In genomic region chr16:70466812-70467090, GRCh38 we compare ENCODE assay signal across 16 cellular contexts. TPM values are rescaled to one million over a fixed set of nuclear protein-coding genes. Genes with fewer than 3 reads are reported as not detected.
DNase-seq lines count a peak whose midpoint lies in the region; ATAC-seq, FAIRE-seq and TF ChIP-seq lines count a peak whose summit lies in the region.
"Had no signal": no experiment of that assay in that cellular context is flagged by ENCODE, and none has a peak within 500 bp of the region (broad histone marks: within the 10 kb centered on the region; RNA-seq: fewer than 3 reads in every experiment).

No MANE protein-coding gene starts in this region.

- H3K27me3 ChIP-seq in HepG2 (ENCODE audit: control insufficient read depth in 1 of 2, insufficient read depth in 2 of 2, low read length in 2 of 2), result no peaks in the 10 kb centered on the region
- no peaks in the 10 kb centered on the region for H3K27me3 ChIP-seq in right lobe of liver

- H3K9me3 Mint-ChIP-seq in stimulated activated effector memory CD8-positive, alpha-beta T cell treated with anti-CD3 and anti-CD28 coated beads, Interleukin-12 subunit alpha, Interleukin-12 subunit beta, amount 100 ng/mL, for 72 hours, result no peaks in the 10 kb centered on the region
- H3K9me3 Mint-ChIP-seq in Calu3 (ENCODE audit: low read depth, unreplicated experiment), result no peaks in the 10 kb centered on the region
- H3K9me3 Mint-ChIP-seq: CD4-positive, alpha-beta T cell; GM23338; H9 had no signal

- no peaks in the 10 kb centered on the region for H3K4me1 Mint-ChIP-seq in stimulated activated effector memory CD8-positive, alpha-beta T cell treated with anti-CD3 and anti-CD28 coated beads, Interleukin-12 subunit alpha, Interleukin-12 subunit beta, amount 100 ng/mL, for 72 hours
- no peaks in the 10 kb centered on the region for H3K4me1 Mint-ChIP-seq in Calu3 (ENCODE audit: low read depth, unreplicated experiment)
- H3K4me1 Mint-ChIP-seq: B cell had no signal

- H3K27me3 Mint-ChIP-seq in Calu3 (ENCODE audit: unreplicated experiment), result no peaks in the 10 kb centered on the region
- H3K27me3 Mint-ChIP-seq: B cell; CD4-positive, alpha-beta T cell had no signal

- no peak overlapping the region for H3K4me3 Mint-ChIP-seq in stimulated activated effector memory CD8-positive, alpha-beta T cell treated with anti-CD3 and anti-CD28 coated beads, Interleukin-12 subunit alpha, Interleukin-12 subunit beta, amount 100 ng/mL, for 72 hours
- no peak overlapping the region for H3K4me3 Mint-ChIP-seq in Calu3 (ENCODE audit: low read depth, unreplicated experiment)
- H3K4me3 Mint-ChIP-seq: B cell; CD4-positive, alpha-beta T cell; GM23338 had no signal

- H3K27ac ChIP-seq in HepG2 (ENCODE audit: extremely low read length, insufficient read depth, low read length), result no peak overlapping the region
- H3K27ac ChIP-seq in right lobe of liver, result no peak overlapping the region

- no peak for TF ChIP-seq RAD21 in HepG2 (CRISPR knock-in tag; IDR thresholded peaks at IDR 0.05)

- H3K36me3 Mint-ChIP-seq in stimulated activated effector memory CD8-positive, alpha-beta T cell treated with anti-CD3 and anti-CD28 coated beads, Interleukin-12 subunit alpha, Interleukin-12 subunit beta, amount 100 ng/mL, for 72 hours, result peaks cover 6% of the 10 kb centered on the region
- H3K36me3 Mint-ChIP-seq in Calu3 (ENCODE audit: insufficient read depth, unreplicated experiment), result peaks cover 5% of the 10 kb centered on the region

- TF ChIP-seq CTCF in HepG2 (CRISPR knock-in tag; IDR thresholded peaks at IDR 0.05) (no peak), right lobe of liver (IDR thresholded peaks at IDR 0.05) (no peak), Calu3 (IDR thresholded peaks at IDR 0.05; ENCODE audit: unreplicated experiment) (no peak)

- H4K20me1 ChIP-seq in HepG2 (ENCODE audit: insufficient read depth, low read length), result no peaks in the 10 kb centered on the region

- H2AFZ ChIP-seq in HepG2 (ENCODE audit: low read length), result no peak overlapping the region
- H2AFZ ChIP-seq: GM23338 had no signal

- ATAC-seq in HepG2 (no peak), right lobe of liver (no peak)
- peak; percentile 6 for ATAC-seq in stimulated activated effector memory CD8-positive, alpha-beta T cell treated with anti-CD3 and anti-CD28 coated beads, Interleukin-12 subunit alpha, Interleukin-12 subunit beta, amount 100 ng/mL, for 72 hours

- H3K4me2 ChIP-seq in HepG2 (ENCODE audit: low read depth, low read length), result no peak overlapping the region
- H3K4me2 ChIP-seq: GM23338 had no signal

- BruUV-seq in HepG2 (replicated peaks; lab: Mats Ljungman, UMichigan) (no TSS peak), Calu3 (replicated peaks; lab: Mats Ljungman, UMichigan) (no TSS peak)

- CTCF ChIA-PET in HepG2 (lab: Yijun Ruan, JAX; ENCODE audit: low intra/inter-chr PET ratio, low total read pairs) (interaction anchor here (2.6 kb wide), 1 partner anchor 71 kb away, joined by 11 read pairs; no protein-coding TSS in a partner anchor), Calu3 (lab: Charles Lee) (no interaction called here)

- POLR2A ChIA-PET in HepG2 (lab: Yijun Ruan, JAX), result interaction anchor here (0.6 to 2.2 kb wide), 5 partner anchors 12 to 85 kb away, joined by 3 to 6 read pairs (median 4); partner anchors contain the start of gene FCSK

- H3K27ac Mint-ChIP-seq in stimulated activated effector memory CD8-positive, alpha-beta T cell treated with anti-CD3 and anti-CD28 coated beads, Interleukin-12 subunit alpha, Interleukin-12 subunit beta, amount 100 ng/mL, for 72 hours, result no peak overlapping the region
- H3K27ac Mint-ChIP-seq in Calu3 (ENCODE audit: unreplicated experiment), result no peak overlapping the region
- H3K27ac Mint-ChIP-seq: B cell; CD4-positive, alpha-beta T cell; GM23338 had no signal

- FAIRE-seq in HepG2 (lab: Jason Lieb, UNC), result no peak
- FAIRE-seq: GM12892 had no signal

- peaks cover 3 to 5% of the 10 kb centered on the region in 2 experiments; a peak in 3 of 5 replicates for H3K36me3 ChIP-seq in HepG2 (replicated peaks in 1 of 2; ENCODE audit: control insufficient read depth in 1 of 2, insufficient read depth in 2 of 2, low read length in 2 of 2)
- peaks cover 0 to 14% (median 7%) of the 10 kb centered on the region in 4 donors for H3K36me3 ChIP-seq in right lobe of liver

- no peak for TF ChIP-seq EP300 in HepG2 (IDR thresholded peaks at IDR 0.05; ENCODE audit: low read depth in 2 of 2, low read length in 2 of 2)
- no peak for TF ChIP-seq EP300 in HepG2 (CRISPR knock-in tag; IDR thresholded peaks at IDR 0.05; ENCODE audit: borderline replicate concordance)

- no peak for DNase-seq in HepG2 (ENCODE audit: low spot score)
- DNase-seq in right lobe of liver, result no peak
- peak; percentile 33 for DNase-seq in left kidney (ENCODE audit: low read depth, low spot score)
- DNase-seq in stimulated activated effector memory CD8-positive, alpha-beta T cell treated with anti-CD3 and anti-CD28 coated beads, Interleukin-12 subunit alpha, Interleukin-12 subunit beta, amount 100 ng/mL, for 72 hours (ENCODE audit: low spot score in 2 of 2), result no peak
- no peak for DNase-seq in Calu3
- DNase-seq in dedifferentiated amniotic fluid mesenchymal stem cell (ENCODE audit: extremely low spot score), result no peak
- DNase-seq: 8988T; C1 segment of cervical spinal cord; CD4-positive, alpha-beta T cell; DND-41; GDM1; H9; KBM-7 had no signal

- H3K9ac ChIP-seq in HepG2 (ENCODE audit: insufficient read depth, low read depth, low read length), result no peak overlapping the region; the same call in 1 of the 2 replicates

- TF ChIP-seq POLR2A in HepG2 (IDR thresholded peaks at IDR 0.05; ENCODE audit: insufficient read depth in 1 of 2, low read depth in 2 of 2, low read length in 2 of 2) (no peak), right lobe of liver (IDR thresholded peaks at IDR 0.05) (no peak)

- H3K4me1 ChIP-seq in HepG2 (ENCODE audit: insufficient read depth, low read length) (peaks cover 5% of the 10 kb centered on the region; the same call in 1 of the 2 replicates), right lobe of liver (no peaks in the 10 kb centered on the region)

- H3K79me2 ChIP-seq in HepG2 (ENCODE audit: insufficient read depth, low read length), result no peaks in the 10 kb centered on the region

- no peaks in the 10 kb centered on the region for H3K9me3 ChIP-seq in HepG2 (ENCODE audit: low read length)
- no peaks in the 10 kb centered on the region for H3K9me3 ChIP-seq in right lobe of liver

- no peak overlapping the region for H3K4me3 ChIP-seq in HepG2 (replicated peaks in 1 of 3; ENCODE audit: insufficient read depth in 1 of 3, low read depth in 2 of 3, low read length in 3 of 3)
- H3K4me3 ChIP-seq in right lobe of liver, result no peak overlapping the region
- H3K4me3 ChIP-seq: GM23338 had no signal

- 97% methylated on average over 6 of the region's 7 CpGs for WGBS in HepG2 (ENCODE audit: low lambda C conversion rate)
- no CpG with 5 or more reads among the region's 7 CpGs for WGBS in right lobe of liver (ENCODE audit: insufficient coverage, low coverage, low lambda C conversion rate, missing lambda C conversion rate)

- in situ Hi-C loops in HepG2 (cut with HindIII; ENCODE audit: extremely low pct_ligation_motif_present, low pct_unique_long_range_greater_than_20kb), result loop anchor here (5.0 kb wide), 1 partner anchor 69 kb away; no protein-coding TSS in a partner anchor

- intact Hi-C loops in HepG2 (cut with micrococcal nuclease; ENCODE audit: unreplicated experiment) (no loop called here), right lobe of liver (cut with DNase I) (loop anchor here in 1 of 2 donors (5.0 kb wide), 1 partner anchor 74 kb away; no protein-coding TSS in a partner anchor), Calu3 (cut with micrococcal nuclease; ENCODE audit: unreplicated experiment) (no loop called here)

RNA-seq across cellular contexts. Expression of gene FCSK, which starts 12.4 kb away (rescaled TPM):
- total RNA-seq in HepG2 (2016; rRNA removed; fragmentation: Illumina TruSeq; extraction: Trizol), result 4.9 and 9.1 TPM in 2 replicates
- total RNA-seq in HepG2 (2016; cell fraction: cytosol; rRNA removed; fragmentation: Illumina TruSeq; extraction: Trizol; ENCODE audit: low read depth), result 4.4 and 5.2 TPM in 2 replicates
- 4.2 and 8.4 TPM in 2 replicates for total RNA-seq in HepG2 (2016; cell fraction: insoluble cytoplasmic fraction; rRNA removed; fragmentation: Illumina TruSeq; extraction: Trizol)
- 2.6 and 3.0 TPM in 2 replicates for total RNA-seq in HepG2 (2016; cell fraction: membrane; rRNA removed; fragmentation: Illumina TruSeq; extraction: Trizol)
- total RNA-seq in HepG2 (2016; cell fraction: nucleus; rRNA removed; fragmentation: Illumina TruSeq; extraction: Trizol), result 12.1 and 12.8 TPM in 2 replicates
- 15.0 and 19.2 TPM in 2 replicates for polyA plus RNA-seq in HepG2 (2011; rRNA removed)
- 6.7 and 8.3 TPM in 2 replicates for polyA plus RNA-seq in HepG2 (2011; cell fraction: cytosol; rRNA removed)
- 81.8 and 104 TPM in 2 replicates for polyA plus RNA-seq in HepG2 (2011; cell fraction: nucleus; rRNA removed)
- polyA plus RNA-seq in HepG2 (2012), result 6.2 and 6.4 TPM in 2 replicates
- polyA plus RNA-seq in HepG2 (2016; cell fraction: cytosol; fragmentation: Illumina TruSeq; extraction: Trizol; ENCODE audit: low read depth), result 0.53 and 0.70 TPM in 2 replicates
- 3.5 and 3.9 TPM in 2 replicates for polyA plus RNA-seq in HepG2 (2016; cell fraction: insoluble cytoplasmic fraction; fragmentation: Illumina TruSeq; extraction: Trizol; ENCODE audit: low read depth)
- polyA plus RNA-seq in HepG2 (2016; cell fraction: membrane; fragmentation: Illumina TruSeq; extraction: Trizol; ENCODE audit: low read depth), result 1.2 and 1.3 TPM in 2 replicates
- polyA plus RNA-seq in HepG2 (2016; cell fraction: nucleus; fragmentation: Illumina TruSeq; extraction: Trizol; ENCODE audit: insufficient read depth, low read depth), result 28.7 and 33.1 TPM in 2 replicates
- polyA minus RNA-seq in HepG2 (2011; rRNA and poly(A)+ RNA removed; ENCODE audit: low replicate concordance), result 24.8 and 29.5 TPM in 2 replicates
- polyA minus RNA-seq in HepG2 (2011; cell fraction: cytosol; rRNA and poly(A)+ RNA removed), result 4.3 and 5.3 TPM in 2 replicates
- 15.6 and 19.0 TPM in 2 replicates for polyA minus RNA-seq in HepG2 (2011; cell fraction: nucleus; rRNA and poly(A)+ RNA removed)
- total RNA-seq in right lobe of liver, result 10 to 100 TPM; 10.9 to 16.7 (median 13.4) TPM
- 27.6 and 29.1 TPM in 2 replicates for total RNA-seq in Calu3 (2022)

RNA-seq across cellular contexts. Expression of gene ST3GAL2, which starts 27.9 kb away (rescaled TPM):
- total RNA-seq in HepG2 (2016; rRNA removed; fragmentation: Illumina TruSeq; extraction: Trizol), result 17.8 and 24.9 TPM in 2 replicates
- 3.6 TPM in 2 replicates for total RNA-seq in HepG2 (2016; cell fraction: cytosol; rRNA removed; fragmentation: Illumina TruSeq; extraction: Trizol; ENCODE audit: low read depth)
- 15.8 and 25.9 TPM in 2 replicates for total RNA-seq in HepG2 (2016; cell fraction: insoluble cytoplasmic fraction; rRNA removed; fragmentation: Illumina TruSeq; extraction: Trizol)
- total RNA-seq in HepG2 (2016; cell fraction: membrane; rRNA removed; fragmentation: Illumina TruSeq; extraction: Trizol), result 14.6 and 18.9 TPM in 2 replicates
- total RNA-seq in HepG2 (2016; cell fraction: nucleus; rRNA removed; fragmentation: Illumina TruSeq; extraction: Trizol), result 15.0 and 18.9 TPM in 2 replicates
- 16.3 and 17.0 TPM in 2 replicates for polyA plus RNA-seq in HepG2 (2011; rRNA removed)
- polyA plus RNA-seq in HepG2 (2011; cell fraction: cytosol; rRNA removed), result 10.9 and 15.5 TPM in 2 replicates
- polyA plus RNA-seq in HepG2 (2011; cell fraction: nucleus; rRNA removed), result 14.6 and 16.7 TPM in 2 replicates
- 13.3 and 16.9 TPM in 2 replicates for polyA plus RNA-seq in HepG2 (2012)
- 2.3 and 2.9 TPM in 2 replicates for polyA plus RNA-seq in HepG2 (2016; cell fraction: cytosol; fragmentation: Illumina TruSeq; extraction: Trizol; ENCODE audit: low read depth)
- 20.4 and 21.6 TPM in 2 replicates for polyA plus RNA-seq in HepG2 (2016; cell fraction: insoluble cytoplasmic fraction; fragmentation: Illumina TruSeq; extraction: Trizol; ENCODE audit: low read depth)
- polyA plus RNA-seq in HepG2 (2016; cell fraction: membrane; fragmentation: Illumina TruSeq; extraction: Trizol; ENCODE audit: low read depth), result 11.6 and 11.9 TPM in 2 replicates
- 22.8 and 26.4 TPM in 2 replicates for polyA plus RNA-seq in HepG2 (2016; cell fraction: nucleus; fragmentation: Illumina TruSeq; extraction: Trizol; ENCODE audit: insufficient read depth, low read depth)
- 49.4 and 94.6 TPM in 2 replicates for polyA minus RNA-seq in HepG2 (2011; rRNA and poly(A)+ RNA removed; ENCODE audit: low replicate concordance)
- polyA minus RNA-seq in HepG2 (2011; cell fraction: cytosol; rRNA and poly(A)+ RNA removed), result 25.8 and 27.6 TPM in 2 replicates
- 22.4 and 31.0 TPM in 2 replicates for polyA minus RNA-seq in HepG2 (2011; cell fraction: nucleus; rRNA and poly(A)+ RNA removed)
- total RNA-seq in right lobe of liver, result 10 to 100 TPM; 10.4 to 16.7 (median 14.5) TPM
- total RNA-seq in Calu3 (2022), result 9.7 and 10.0 TPM in 2 replicates

RNA-seq across cellular contexts. Expression of gene COG4, which starts 56.6 kb away (rescaled TPM):
- total RNA-seq in HepG2 (2016; rRNA removed; fragmentation: Illumina TruSeq; extraction: Trizol) (73.8 and 85.7 TPM in 2 replicates), right lobe of liver (10 to 100 TPM; 24.5 to 32.9 (median 30.7) TPM), Calu3 (2022) (88.6 and 97.8 TPM in 2 replicates)
- 9.8 and 10.8 TPM in 2 replicates for total RNA-seq in HepG2 (2016; cell fraction: cytosol; rRNA removed; fragmentation: Illumina TruSeq; extraction: Trizol; ENCODE audit: low read depth)
- total RNA-seq in HepG2 (2016; cell fraction: insoluble cytoplasmic fraction; rRNA removed; fragmentation: Illumina TruSeq; extraction: Trizol), result 73.6 and 85.8 TPM in 2 replicates
- total RNA-seq in HepG2 (2016; cell fraction: membrane; rRNA removed; fragmentation: Illumina TruSeq; extraction: Trizol), result 16.2 and 17.5 TPM in 2 replicates
- total RNA-seq in HepG2 (2016; cell fraction: nucleus; rRNA removed; fragmentation: Illumina TruSeq; extraction: Trizol), result 47.2 and 51.5 TPM in 2 replicates
- polyA plus RNA-seq in HepG2 (2011; rRNA removed), result 51.1 and 52.7 TPM in 2 replicates
- polyA plus RNA-seq in HepG2 (2011; cell fraction: cytosol; rRNA removed), result 40.4 and 61.2 TPM in 2 replicates
- polyA plus RNA-seq in HepG2 (2011; cell fraction: nucleus; rRNA removed), result 138 and 141 TPM in 2 replicates
- 38.9 and 41.3 TPM in 2 replicates for polyA plus RNA-seq in HepG2 (2012)
- 4.5 and 4.8 TPM in 2 replicates for polyA plus RNA-seq in HepG2 (2016; cell fraction: cytosol; fragmentation: Illumina TruSeq; extraction: Trizol; ENCODE audit: low read depth)
- polyA plus RNA-seq in HepG2 (2016; cell fraction: insoluble cytoplasmic fraction; fragmentation: Illumina TruSeq; extraction: Trizol; ENCODE audit: low read depth), result 53.2 and 57.0 TPM in 2 replicates
- polyA plus RNA-seq in HepG2 (2016; cell fraction: membrane; fragmentation: Illumina TruSeq; extraction: Trizol; ENCODE audit: low read depth), result 5.8 and 7.8 TPM in 2 replicates
- polyA plus RNA-seq in HepG2 (2016; cell fraction: nucleus; fragmentation: Illumina TruSeq; extraction: Trizol; ENCODE audit: insufficient read depth, low read depth), result 75.3 and 76.0 TPM in 2 replicates
- 62.6 and 88.2 TPM in 2 replicates for polyA minus RNA-seq in HepG2 (2011; rRNA and poly(A)+ RNA removed; ENCODE audit: low replicate concordance)
- 21.7 and 23.0 TPM in 2 replicates for polyA minus RNA-seq in HepG2 (2011; cell fraction: cytosol; rRNA and poly(A)+ RNA removed)
- 43.4 and 56.8 TPM in 2 replicates for polyA minus RNA-seq in HepG2 (2011; cell fraction: nucleus; rRNA and poly(A)+ RNA removed)

RNA-seq across cellular contexts. Expression of gene SF3B3, which starts 56.9 kb away (rescaled TPM):
- total RNA-seq in HepG2 (2016; rRNA removed; fragmentation: Illumina TruSeq; extraction: Trizol), result 500 and 817 TPM in 2 replicates
- total RNA-seq in HepG2 (2016; cell fraction: cytosol; rRNA removed; fragmentation: Illumina TruSeq; extraction: Trizol; ENCODE audit: low read depth), result 52.3 and 54.5 TPM in 2 replicates
- 484 and 682 TPM in 2 replicates for total RNA-seq in HepG2 (2016; cell fraction: insoluble cytoplasmic fraction; rRNA removed; fragmentation: Illumina TruSeq; extraction: Trizol)
- total RNA-seq in HepG2 (2016; cell fraction: membrane; rRNA removed; fragmentation: Illumina TruSeq; extraction: Trizol), result 138 and 170 TPM in 2 replicates
- 336 and 347 TPM in 2 replicates for total RNA-seq in HepG2 (2016; cell fraction: nucleus; rRNA removed; fragmentation: Illumina TruSeq; extraction: Trizol)
- 140 and 157 TPM in 2 replicates for polyA plus RNA-seq in HepG2 (2011; rRNA removed)
- 134 and 147 TPM in 2 replicates for polyA plus RNA-seq in HepG2 (2011; cell fraction: cytosol; rRNA removed)
- 150 and 189 TPM in 2 replicates for polyA plus RNA-seq in HepG2 (2011; cell fraction: nucleus; rRNA removed)
- 211 and 269 TPM in 2 replicates for polyA plus RNA-seq in HepG2 (2012)
- polyA plus RNA-seq in HepG2 (2016; cell fraction: cytosol; fragmentation: Illumina TruSeq; extraction: Trizol; ENCODE audit: low read depth), result 31.7 and 36.7 TPM in 2 replicates
- 551 and 651 TPM in 2 replicates for polyA plus RNA-seq in HepG2 (2016; cell fraction: insoluble cytoplasmic fraction; fragmentation: Illumina TruSeq; extraction: Trizol; ENCODE audit: low read depth)
- 103 and 131 TPM in 2 replicates for polyA plus RNA-seq in HepG2 (2016; cell fraction: membrane; fragmentation: Illumina TruSeq; extraction: Trizol; ENCODE audit: low read depth)
- 452 and 475 TPM in 2 replicates for polyA plus RNA-seq in HepG2 (2016; cell fraction: nucleus; fragmentation: Illumina TruSeq; extraction: Trizol; ENCODE audit: insufficient read depth, low read depth)
- polyA minus RNA-seq in HepG2 (2011; rRNA and poly(A)+ RNA removed; ENCODE audit: low replicate concordance), result 774 and 825 TPM in 2 replicates
- polyA minus RNA-seq in HepG2 (2011; cell fraction: cytosol; rRNA and poly(A)+ RNA removed), result 152 and 162 TPM in 2 replicates
- polyA minus RNA-seq in HepG2 (2011; cell fraction: nucleus; rRNA and poly(A)+ RNA removed), result 238 and 284 TPM in 2 replicates
- total RNA-seq in right lobe of liver, result 100 to 1,000 TPM in 1 of 6 experiments, 10 to 100 TPM in 5; 51.4 to 110 (median 90.7) TPM
- total RNA-seq in Calu3 (2022), result 449 and 463 TPM in 2 replicates
